11 cellular contexts compared by ENCODE assay signal in the genomic region with DNA sequence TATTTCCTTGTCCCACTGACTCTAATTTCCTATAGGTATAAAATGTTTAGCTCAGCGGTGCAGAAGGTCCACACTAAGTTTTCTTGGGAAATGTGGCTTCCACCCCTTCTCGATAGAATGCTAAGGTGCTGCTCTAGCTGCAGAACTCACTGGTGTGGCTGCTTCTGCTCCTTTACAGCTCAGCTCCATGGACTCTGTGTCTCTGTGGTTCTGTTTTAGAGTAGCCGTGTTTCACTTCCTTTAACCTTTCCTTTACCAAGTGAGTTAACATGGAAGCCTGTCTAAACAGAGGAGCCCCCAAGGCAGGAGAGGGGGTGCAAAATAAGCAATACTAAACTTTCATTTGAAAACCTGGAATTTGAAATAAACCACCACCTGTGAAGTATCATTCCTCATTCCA.
DNase-seq lines count a peak whose midpoint lies in the region; ATAC-seq and TF ChIP-seq lines count a peak whose summit lies in the region.
"Had no signal": no experiment of that assay in that cellular context is flagged by ENCODE, and none has a peak within 500 bp of the region (broad histone marks: within the 10 kb centered on the region; RNA-seq: fewer than 3 reads in every experiment).

No MANE protein-coding gene starts in this region.

- H3K27ac Mint-ChIP-seq in activated CD4-positive, alpha-beta memory T cell treated with anti-CD3 and anti-CD28 coated beads, Interleukin-2, amount 10 ng/mL, durations not matched to agents 7 days and 5 days = no peak overlapping the region
- H3K27ac Mint-ChIP-seq: activated T-helper 2 cell treated with anti-CD3 and anti-CD28 coated beads, Interferon-gamma antibody, Interleukin-2, Interleukin-4, amounts not matched to agents 10 μg/mL and 5 μg/mL and 100 μg/mL, durations not matched to agents 14 hours and 24 hours and 36 hours had no signal

- H3K36me3 Mint-ChIP-seq in activated CD4-positive, alpha-beta memory T cell treated with anti-CD3 and anti-CD28 coated beads, Interleukin-2, amount 10 ng/mL, durations not matched to agents 7 days and 5 days (ENCODE audit: low read depth) = no peaks in the 10 kb centered on the region

- CTCF ChIA-PET in activated CD4-positive, alpha-beta memory T cell treated with anti-CD3 and anti-CD28 coated beads, Interleukin-2, amount 10 ng/mL, durations not matched to agents 7 days and 5 days (lab: Charles Lee) = no interaction called here

- peak overlapping the region; percentile 65 for H3K4me3 Mint-ChIP-seq in activated CD4-positive, alpha-beta memory T cell treated with anti-CD3 and anti-CD28 coated beads, Interleukin-2, amount 10 ng/mL, durations not matched to agents 7 days and 5 days

- H3K9me3 ChIP-seq in mesenchymal stem cell (ENCODE audit: control insufficient read depth, low read length) = no peaks in the 10 kb centered on the region

- H4K91ac ChIP-seq in mesenchymal stem cell (ENCODE audit: low read length) = no peak overlapping the region

- H2AFZ ChIP-seq in mesenchymal stem cell (ENCODE audit: low read depth, low read length) = no peak overlapping the region

- no peak overlapping the region for H2BK12ac ChIP-seq in mesenchymal stem cell (ENCODE audit: low read length in 2 of 2)

- no peak overlapping the region for H2BK120ac ChIP-seq in mesenchymal stem cell (ENCODE audit: low read depth, low read length)

- no peaks in the 10 kb centered on the region for H3K36me3 ChIP-seq in mesenchymal stem cell (ENCODE audit: control insufficient read depth in 1 of 2, insufficient read depth in 2 of 2, low read depth in 1 of 2, low read length in 2 of 2)

- H3K27me3 ChIP-seq in mesenchymal stem cell (ENCODE audit: control insufficient read depth in 1 of 2, insufficient read depth in 1 of 2, low read length in 2 of 2) = peaks cover 0 to 28% of the 10 kb centered on the region in 2 experiments

- no peaks in the 10 kb centered on the region for H3K9me3 Mint-ChIP-seq in activated CD4-positive, alpha-beta memory T cell treated with anti-CD3 and anti-CD28 coated beads, Interleukin-2, amount 10 ng/mL, durations not matched to agents 7 days and 5 days
- H3K9me3 Mint-ChIP-seq: activated T-helper 2 cell treated with anti-CD3 and anti-CD28 coated beads, Interferon-gamma antibody, Interleukin-2, Interleukin-4, amounts not matched to agents 10 μg/mL and 5 μg/mL and 100 μg/mL, durations not matched to agents 14 hours and 24 hours and 36 hours had no signal

- H3K27ac ChIP-seq in mesenchymal stem cell (ENCODE audit: low read length, poor library complexity, severe bottlenecking) = no peak overlapping the region

- no peak overlapping the region for H4K8ac ChIP-seq in mesenchymal stem cell (ENCODE audit: low read length)

- no peaks in the 10 kb centered on the region for H3K27me3 Mint-ChIP-seq in activated CD4-positive, alpha-beta memory T cell treated with anti-CD3 and anti-CD28 coated beads, Interleukin-2, amount 10 ng/mL, durations not matched to agents 7 days and 5 days

- POLR2A ChIA-PET in activated CD4-positive, alpha-beta memory T cell treated with anti-CD3 and anti-CD28 coated beads, Interleukin-2, amount 10 ng/mL, durations not matched to agents 7 days and 5 days (lab: Charles Lee) = interaction anchor here (1.3 to 1.5 kb wide), 3 partner anchors 14 to 97 kb away, joined by 3 to 4 read pairs (median 3); a partner anchor contains a TSS

- H3K4ac ChIP-seq in mesenchymal stem cell (ENCODE audit: low read depth in 1 of 2, low read length in 2 of 2) = no peak overlapping the region

- peak; percentile 49 for ATAC-seq in GM21786 (IDR thresholded peaks at IDR 0.05; ENCODE audit: unreplicated experiment)

- H3K4me2 ChIP-seq in mesenchymal stem cell (ENCODE audit: low read length, poor library complexity, severe bottlenecking) = no peak overlapping the region

- peak overlapping the region; percentile 64 for H3K9ac ChIP-seq in mesenchymal stem cell (ENCODE audit: low read length)

- peaks cover 2% of the 10 kb centered on the region for H3K4me1 ChIP-seq in mesenchymal stem cell (ENCODE audit: control insufficient read depth, insufficient read depth, low read depth, low read length)

- H3K4me3 ChIP-seq in mesenchymal stem cell (ENCODE audit: insufficient read depth in 1 of 2, low read depth in 1 of 2, low read length in 2 of 2) (peak overlapping the region in 1 of 2 experiments; percentile 76), foreskin fibroblast (ENCODE audit: low read depth in 1 of 2, low read length in 2 of 2) (no peak overlapping the region)

- H2BK5ac ChIP-seq in mesenchymal stem cell (ENCODE audit: low read depth, low read length, poor library complexity, severe bottlenecking) = no peak overlapping the region

- H3K23ac ChIP-seq in mesenchymal stem cell (ENCODE audit: low read length in 2 of 2) = no peak overlapping the region

- H2BK15ac ChIP-seq in mesenchymal stem cell (ENCODE audit: low read depth, poor library complexity, severe bottlenecking) = no peak overlapping the region

- no peak for TF ChIP-seq CTCF in foreskin fibroblast (IDR thresholded peaks at IDR 0.05; ENCODE audit: low read depth, low read length)

- no peak overlapping the region for H3K14ac ChIP-seq in mesenchymal stem cell (ENCODE audit: low read length in 2 of 2)

- peaks cover 25% of the 10 kb centered on the region for H3K4me1 Mint-ChIP-seq in activated CD4-positive, alpha-beta memory T cell treated with anti-CD3 and anti-CD28 coated beads, Interleukin-2, amount 10 ng/mL, durations not matched to agents 7 days and 5 days

- no peak overlapping the region for H2AK5ac ChIP-seq in mesenchymal stem cell (ENCODE audit: low read length, severe bottlenecking)

- H3K79me1 ChIP-seq in mesenchymal stem cell (replicated peaks; ENCODE audit: low read length, poor library complexity, severe bottlenecking) = no peaks in the 10 kb centered on the region

- DNase-seq in AML-193 (lab: John Stamatoyannopoulos, UW) (peak; percentile 11 to 42), mesenchymal stem cell (no peak), GF-D8 (lab: John Stamatoyannopoulos, UW) (no peak), NCI-H1694 treated with DMSO at 0.1 percent for 48 hours (lab: John Stamatoyannopoulos, UW) (no peak), foreskin fibroblast (no peak)
- DNase-seq in activated CD4-positive, alpha-beta memory T cell treated with anti-CD3 and anti-CD28 coated beads, Interleukin-2, amount 10 ng/mL, durations not matched to agents 7 days and 5 days = no peak
- no peak for DNase-seq in activated CD4-positive, CD25-positive, alpha-beta regulatory T cell (lab: John Stamatoyannopoulos, UW)
- DNase-seq: C1 segment of cervical spinal cord, KG1 had no signal

- no peak overlapping the region for H3K18ac ChIP-seq in mesenchymal stem cell (ENCODE audit: low read depth in 1 of 2, low read length in 2 of 2)

- WGBS in mesenchymal stem cell = 86% methylated on average over 3 of the region's 3 CpGs

Comparison
In these comparisons a context has a peak if more than half of its experiments do, and no peak if none do; other contexts are left out.
1. DNase-seq: peak in AML-193 (2 of 2); none in activated CD4-positive, alpha-beta memory T cell treated with anti-CD3 and anti-CD28 coated beads, Interleukin-2, amount 10 ng/mL, durations not matched to agents 7 days and 5 days (single experiment), mesenchymal stem cell (single experiment), GF-D8 (single experiment), NCI-H1694 treated with DMSO at 0.1 percent for 48 hours (single experiment), activated CD4-positive, CD25-positive, alpha-beta regulatory T cell (0 of 4) and foreskin fibroblast (0 of 2).